1 cellular context compared by ENCODE assay signal in genomic region chr17:67812380-67812779, GRCh38.
TF ChIP-seq lines count a peak whose summit lies in the region.

No MANE protein-coding gene starts in this region.

TF ChIP-seq in IMR-90, 13 proteins besides CTCF, POLR2A, EP300 and RAD21:
- peak; percentile 60 for TF ChIP-seq CEBPB (IDR thresholded peaks at IDR 0.05; ENCODE audit: low read depth, low read length)
TF ChIP-seq in IMR-90: peak in this region for 1; not testable (repeated sequence) for 12.
